ENCODE assay signal across 22 cellular contexts in the genomic region with DNA sequence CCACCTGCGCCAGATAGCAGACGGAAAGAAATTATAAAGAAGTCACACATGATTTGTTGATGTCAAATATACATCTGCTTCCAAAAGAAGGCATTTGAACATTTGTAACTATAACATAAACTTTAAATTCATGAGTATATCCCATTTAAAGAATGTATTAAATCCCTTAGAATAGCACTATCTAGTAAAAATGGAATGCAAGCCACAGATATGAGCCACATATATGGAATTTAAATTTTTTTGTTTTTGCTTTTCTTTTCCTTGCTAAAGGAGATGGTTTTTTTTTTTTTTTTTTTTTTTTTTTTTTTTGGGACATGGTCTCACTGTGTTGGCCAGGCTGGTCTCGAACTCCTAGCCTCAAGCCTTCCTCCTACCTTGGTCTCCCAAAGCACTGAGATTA.
"Had no signal": no experiment of that assay in that cellular context is flagged by ENCODE, and none has a peak within 500 bp of the region (broad histone marks: within the 10 kb centered on the region; RNA-seq: fewer than 3 reads in every experiment).

No MANE protein-coding gene starts in this region.

- H3K27me3 Mint-ChIP-seq: activated CD4-positive, alpha-beta T cell treated with anti-CD3 and anti-CD28 coated beads, Interleukin-2, amount 10 ng/mL, durations not matched to agents 7 days and 5 days; brain; central memory CD8-positive, alpha-beta T cell; dendritic cell treated with granulocyte-macrophage colony-stimulating factor and Interleukin-4, amounts not matched to agents 40 ng/mL and 50 ng/mL, for 4 days; progenitor cell of endocrine pancreas had no signal

- H3K36me3 Mint-ChIP-seq: activated naive CD4-positive, alpha-beta T cell treated with anti-CD3 and anti-CD28 coated beads, Interleukin-2, amount 50 U/mL, for 72 hours; immature natural killer cell had no signal

- ATAC-seq: activated naive CD4-positive, alpha-beta T cell treated with anti-CD3 and anti-CD28 coated beads, Interleukin-2, amount 50 U/mL, for 72 hours; activated T-cell treated with anti-CD3 and anti-CD28 coated beads, Interleukin-2, amount 50 U/mL, for 72 hours; left colon; lower lobe of right lung; stimulated activated naive CD8-positive, alpha-beta T cell treated with anti-CD3 and anti-CD28 coated beads, Interleukin-15, Interleukin-2, amounts not matched to agents 100 U/mL and 50 U/mL, for 24 hours had no signal

- H3K9me3 Mint-ChIP-seq: activated CD4-positive, alpha-beta T cell treated with anti-CD3 and anti-CD28 coated beads, Interleukin-2, amount 10 ng/mL, durations not matched to agents 7 days and 5 days; nephron progenitor cell had no signal

- H3K4me3 ChIP-seq: lower lobe of right lung, right atrium auricular region, suprapubic skin had no signal

- H3K4me1 ChIP-seq: lower lobe of right lung, right atrium auricular region, suprapubic skin had no signal

- H3K9me3 ChIP-seq: lower lobe of right lung, right atrium auricular region, suprapubic skin had no signal

- H3K27ac Mint-ChIP-seq: activated CD4-positive, alpha-beta T cell treated with anti-CD3 and anti-CD28 coated beads, Interleukin-2, amount 10 ng/mL, durations not matched to agents 7 days and 5 days; activated naive CD4-positive, alpha-beta T cell treated with anti-CD3 and anti-CD28 coated beads, Interleukin-2, amount 50 U/mL, for 72 hours; activated T-cell treated with anti-CD3 and anti-CD28 coated beads, Interleukin-2, amount 50 U/mL, for 72 hours; brain; dendritic cell treated with granulocyte-macrophage colony-stimulating factor and Interleukin-4, amounts not matched to agents 40 ng/mL and 50 ng/mL, for 4 days; immature natural killer cell; nephron progenitor cell; progenitor cell of endocrine pancreas had no signal

- H3K27me3 ChIP-seq: right atrium auricular region, suprapubic skin had no signal

- FAIRE-seq: small intestine had no signal

- H3K27ac ChIP-seq: lower lobe of right lung, right atrium auricular region, suprapubic skin had no signal

- H3K4me1 Mint-ChIP-seq: activated CD4-positive, alpha-beta T cell treated with anti-CD3 and anti-CD28 coated beads, Interleukin-2, amount 10 ng/mL, durations not matched to agents 7 days and 5 days; brain; central memory CD8-positive, alpha-beta T cell; immature natural killer cell; nephron progenitor cell had no signal

- H3K4me3 Mint-ChIP-seq: activated CD4-positive, alpha-beta T cell treated with anti-CD3 and anti-CD28 coated beads, Interleukin-2, amount 10 ng/mL, durations not matched to agents 7 days and 5 days; activated T-cell treated with anti-CD3 and anti-CD28 coated beads, Interleukin-2, amount 50 U/mL, for 72 hours; brain; central memory CD8-positive, alpha-beta T cell; dendritic cell treated with granulocyte-macrophage colony-stimulating factor and Interleukin-4, amounts not matched to agents 40 ng/mL and 50 ng/mL, for 4 days; immature natural killer cell; nephron progenitor cell had no signal

- DNase-seq: activated CD4-positive, alpha-beta T cell treated with anti-CD3 and anti-CD28 coated beads, Interleukin-2, amount 10 ng/mL, durations not matched to agents 7 days and 5 days; activated CD8-positive, alpha-beta memory T cell treated with anti-CD3 and anti-CD28 coated beads, Interleukin-2, amount 50 U/mL, for 48 hours; activated gamma-delta T cell; activated T-cell treated with anti-CD3 and anti-CD28 coated beads, Interleukin-2, amount 50 U/mL, for 72 hours; amygdala; effector memory CD4-positive, alpha-beta T cell; foreskin melanocyte; immature natural killer cell; left colon; lower lobe of right lung; nephron progenitor cell; occipital lobe; small intestine; stimulated activated naive CD8-positive, alpha-beta T cell treated with anti-CD3 and anti-CD28 coated beads, Interleukin-15, Interleukin-2, amounts not matched to agents 100 U/mL and 50 U/mL, for 24 hours; trophoblast cell had no signal

- H3K36me3 ChIP-seq: lower lobe of right lung, right atrium auricular region, suprapubic skin had no signal
